21 cellular contexts compared by ENCODE assay signal in genomic region chr10:126892873-126893175, GRCh38. TPM values are rescaled to one million over a fixed set of nuclear protein-coding genes. Genes with fewer than 3 reads are reported as not detected.
DNase-seq lines count a peak whose midpoint lies in the region; ATAC-seq and TF ChIP-seq lines count a peak whose summit lies in the region.
"Had no signal": no experiment of that assay in that cellular context is flagged by ENCODE, and none has a peak within 500 bp of the region (broad histone marks: within the 10 kb centered on the region; RNA-seq: fewer than 3 reads in every experiment).

No MANE protein-coding gene starts in this region.

- H3K4me3 Mint-ChIP-seq in natural killer cell treated with Interleukin-12 subunit alpha and Interleukin-12 subunit beta and Interleukin-15 and Interleukin-18, amount 100 ng/mL, for 72 hours = no peak overlapping the region
- H3K4me3 Mint-ChIP-seq in natural killer cell = no peak overlapping the region
- no peak overlapping the region for H3K4me3 Mint-ChIP-seq in stimulated activated memory B cell treated with anti-CD40 and anti-IgM and Interleukin-4, amounts not matched to agents 10 μg/mL and 1 μg/mL and 100 μg/mL, for 72 hours
- H3K4me3 Mint-ChIP-seq: CD4-positive, alpha-beta T cell; CD8-positive, alpha-beta memory T cell had no signal

- no peaks in the 10 kb centered on the region for H3K9me3 Mint-ChIP-seq in natural killer cell treated with Interleukin-12 subunit alpha and Interleukin-12 subunit beta and Interleukin-15 and Interleukin-18, amount 100 ng/mL, for 72 hours
- peaks cover 0 to 4% of the 10 kb centered on the region in 2 donors for H3K9me3 Mint-ChIP-seq in natural killer cell
- H3K9me3 Mint-ChIP-seq in stimulated activated memory B cell treated with anti-CD40 and anti-IgM and Interleukin-4, amounts not matched to agents 10 μg/mL and 1 μg/mL and 100 μg/mL, for 72 hours = peaks cover 6% of the 10 kb centered on the region

- DNase-seq in natural killer cell treated with Interleukin-12 subunit alpha and Interleukin-12 subunit beta and Interleukin-15 and Interleukin-18, amount 100 ng/mL, for 72 hours (ENCODE audit: low spot score) = peak; percentile 54
- no peak for DNase-seq in natural killer cell
- DNase-seq in RPMI8226 = peak; percentile 22
- DNase-seq in mesenteric fat pad (ENCODE audit: low spot score) = peak; percentile 79
- DNase-seq: 8988T; ACHN; AML-193; BE2C; CD4-positive, alpha-beta T cell; CD8-positive, alpha-beta memory T cell; DMS 273 treated with DMSO at 0.1 percent for 48 hours; DMS79; EL; GF-D8; GOT3; HCEC 1CT had no signal

- TF ChIP-seq CTCF in natural killer cell (IDR thresholded peaks at IDR 0.05) = no peak

- ATAC-seq in natural killer cell treated with Interleukin-12 subunit alpha and Interleukin-12 subunit beta and Interleukin-15 and Interleukin-18, amount 100 ng/mL, for 72 hours = no peak
- ATAC-seq in natural killer cell (no peak), HG02970 (IDR thresholded peaks at IDR 0.05; ENCODE audit: low FRiP score, unreplicated experiment) (no peak), HG03280 (IDR thresholded peaks at IDR 0.05; ENCODE audit: unreplicated experiment) (no peak)
- ATAC-seq in stimulated activated memory B cell treated with anti-CD40 and anti-IgM and Interleukin-4, amounts not matched to agents 10 μg/mL and 1 μg/mL and 100 μg/mL, for 72 hours = no peak
- ATAC-seq: A549 had no signal

- H3K27ac Mint-ChIP-seq in natural killer cell treated with Interleukin-12 subunit alpha and Interleukin-12 subunit beta and Interleukin-15 and Interleukin-18, amount 100 ng/mL, for 72 hours = no peak overlapping the region
- H3K27ac Mint-ChIP-seq in natural killer cell = no peak overlapping the region
- no peak overlapping the region for H3K27ac Mint-ChIP-seq in stimulated activated memory B cell treated with anti-CD40 and anti-IgM and Interleukin-4, amounts not matched to agents 10 μg/mL and 1 μg/mL and 100 μg/mL, for 72 hours
- H3K27ac Mint-ChIP-seq: CD4-positive, alpha-beta T cell; CD8-positive, alpha-beta memory T cell had no signal

- no peaks in the 10 kb centered on the region for H3K4me1 Mint-ChIP-seq in natural killer cell treated with Interleukin-12 subunit alpha and Interleukin-12 subunit beta and Interleukin-15 and Interleukin-18, amount 100 ng/mL, for 72 hours (ENCODE audit: low read depth in 2 of 2)
- H3K4me1 Mint-ChIP-seq in natural killer cell = no peaks in the 10 kb centered on the region
- H3K4me1 Mint-ChIP-seq in stimulated activated memory B cell treated with anti-CD40 and anti-IgM and Interleukin-4, amounts not matched to agents 10 μg/mL and 1 μg/mL and 100 μg/mL, for 72 hours = no peaks in the 10 kb centered on the region
- H3K4me1 Mint-ChIP-seq: CD14-positive monocyte; CD8-positive, alpha-beta memory T cell had no signal

- intact Hi-C loops in natural killer cell (cut with micrococcal nuclease) = no loop called here

- H3K27me3 Mint-ChIP-seq in natural killer cell treated with Interleukin-12 subunit alpha and Interleukin-12 subunit beta and Interleukin-15 and Interleukin-18, amount 100 ng/mL, for 72 hours = no peaks in the 10 kb centered on the region
- peaks cover 0 to 3% of the 10 kb centered on the region in 2 donors for H3K27me3 Mint-ChIP-seq in natural killer cell (ENCODE audit: low read depth in 2 of 2)
- H3K27me3 Mint-ChIP-seq in stimulated activated memory B cell treated with anti-CD40 and anti-IgM and Interleukin-4, amounts not matched to agents 10 μg/mL and 1 μg/mL and 100 μg/mL, for 72 hours = no peaks in the 10 kb centered on the region
- H3K27me3 Mint-ChIP-seq: CD4-positive, alpha-beta T cell; CD8-positive, alpha-beta memory T cell had no signal

- H3K36me3 Mint-ChIP-seq in natural killer cell treated with Interleukin-12 subunit alpha and Interleukin-12 subunit beta and Interleukin-15 and Interleukin-18, amount 100 ng/mL, for 72 hours = no peaks in the 10 kb centered on the region
- no peaks in the 10 kb centered on the region for H3K36me3 Mint-ChIP-seq in natural killer cell
- H3K36me3 Mint-ChIP-seq in stimulated activated memory B cell treated with anti-CD40 and anti-IgM and Interleukin-4, amounts not matched to agents 10 μg/mL and 1 μg/mL and 100 μg/mL, for 72 hours = no peaks in the 10 kb centered on the region
- H3K36me3 Mint-ChIP-seq: CD14-positive monocyte; CD8-positive, alpha-beta memory T cell had no signal

RNA-seq across cellular contexts. Expression of gene DOCK1, which starts 12.4 kb away (rescaled TPM):
- total RNA-seq in natural killer cell treated with Interleukin-12 subunit alpha and Interleukin-12 subunit beta and Interleukin-15 and Interleukin-18, amount 100 ng/mL, for 72 hours = 1 to 10 TPM in 1 of 2 donors, under 1 TPM in 1; 0.28 to 1.3 TPM
- under 1 TPM; 0.07 to 0.12 (median 0.08) TPM for total RNA-seq in natural killer cell
- 46.0 TPM for total RNA-seq in mesenteric fat pad
- total RNA-seq: CD4-positive, alpha-beta T cell had no signal

Comparison
In these comparisons a context has a peak if more than half of its experiments do, and no peak if none do; other contexts are left out.
1. RNA of gene DOCK1, which starts 12.4 kb away (total RNA-seq): 46.0 TPM in mesenteric fat pad (single experiment); 0.28 to 1.3 TPM in natural killer cell treated with Interleukin-12 subunit alpha and Interleukin-12 subunit beta and Interleukin-15 and Interleukin-18, amount 100 ng/mL, for 72 hours and 0.07 to 0.12 TPM in natural killer cell; every median in the first group is over 10 times any median in the second.